Comparison of ENCODE assay signal across 17 cellular contexts in genomic region chr1:62228883-62229187, GRCh38. TPM values are rescaled to one million over a fixed set of nuclear protein-coding genes. Genes with fewer than 3 reads are reported as not detected.
DNase-seq lines count a peak whose midpoint lies in the region; ATAC-seq and TF ChIP-seq lines count a peak whose summit lies in the region.
"Had no signal": no experiment of that assay in that cellular context is flagged by ENCODE, and none has a peak within 500 bp of the region (broad histone marks: within the 10 kb centered on the region; RNA-seq: fewer than 3 reads in every experiment).

No MANE protein-coding gene starts in this region.

- H3K36me3 Mint-ChIP-seq in GM23338 (ENCODE audit: low read depth) (peaks cover 55% of the 10 kb centered on the region), type B pancreatic cell (no peaks in the 10 kb centered on the region)
- no peaks in the 10 kb centered on the region for H3K36me3 Mint-ChIP-seq in CD8-positive, alpha-beta memory T cell

- ATAC-seq in GM23338 (peak; percentile 36), sciatic nerve (peak; percentile 54)

- no peaks in the 10 kb centered on the region for H3K9me2 ChIP-seq in GM23338 (ENCODE audit: insufficient read depth)
- H3K9me2 ChIP-seq in PC-9 (ENCODE audit: insufficient read depth) = no peaks in the 10 kb centered on the region

- H2AFZ ChIP-seq in GM23338 (no peak overlapping the region), PC-9 (no peak overlapping the region)

- H3K27me3 ChIP-seq in GM23338 (ENCODE audit: insufficient read depth) (no peaks in the 10 kb centered on the region), PC-9 (ENCODE audit: insufficient read depth, low read depth) (no peaks in the 10 kb centered on the region), iPS-20b (ENCODE audit: insufficient read depth, low read length) (no peaks in the 10 kb centered on the region)
- H3K27me3 ChIP-seq in CD8-positive, alpha-beta memory T cell (ENCODE audit: insufficient read depth, low read length, poor library complexity, severe bottlenecking) = no peaks in the 10 kb centered on the region
- H3K27me3 ChIP-seq: SJSA1 had no signal

- peaks cover 54% of the 10 kb centered on the region for H3K4me1 ChIP-seq in GM23338 (ENCODE audit: insufficient read depth)
- H3K4me1 ChIP-seq in PC-9 (replicated peaks; ENCODE audit: insufficient read depth) = peaks cover 39% of the 10 kb centered on the region
- H3K4me1 ChIP-seq in iPS-20b (ENCODE audit: insufficient read depth, low read length) = peaks cover 14% of the 10 kb centered on the region
- no peaks in the 10 kb centered on the region for H3K4me1 ChIP-seq in CD8-positive, alpha-beta memory T cell (ENCODE audit: insufficient read depth, low read length)
- H3K4me1 ChIP-seq: SJSA1 had no signal

- peaks cover 45% of the 10 kb centered on the region for H3K4me1 Mint-ChIP-seq in GM23338
- H3K4me1 Mint-ChIP-seq in CD8-positive, alpha-beta memory T cell = no peaks in the 10 kb centered on the region
- peaks cover 13% of the 10 kb centered on the region for H3K4me1 Mint-ChIP-seq in type B pancreatic cell (ENCODE audit: unreplicated experiment)

- no peak overlapping the region for H3K4me3 ChIP-seq in GM23338
- H3K4me3 ChIP-seq in PC-9 = no peak overlapping the region
- H3K4me3 ChIP-seq in iPS-20b (ENCODE audit: low read length) = no peak overlapping the region
- H3K4me3 ChIP-seq in CD8-positive, alpha-beta memory T cell (ENCODE audit: low read length) = no peak overlapping the region
- H3K4me3 ChIP-seq: SJSA1 had no signal

- no peak for TF ChIP-seq CTCF in GM23338 (conservative IDR thresholded peaks at IDR 0.05; ENCODE audit: low read depth in 2 of 2)
- no peak for TF ChIP-seq CTCF in PC-9 (conservative IDR thresholded peaks at IDR 0.05)
- no peak for TF ChIP-seq CTCF in type B pancreatic cell (conservative IDR thresholded peaks at IDR 0.05)

- H3K4me3 Mint-ChIP-seq in GM23338 (no peak overlapping the region), type B pancreatic cell (no peak overlapping the region)
- H3K4me3 Mint-ChIP-seq in CD8-positive, alpha-beta memory T cell = no peak overlapping the region
- H3K4me3 Mint-ChIP-seq: CD4-positive, alpha-beta T cell had no signal

- H3K9me3 ChIP-seq in PC-9 (ENCODE audit: insufficient read depth, low read depth) (no peaks in the 10 kb centered on the region), iPS-20b (ENCODE audit: insufficient read depth, low read depth, low read length) (no peaks in the 10 kb centered on the region)
- H3K9me3 ChIP-seq in CD8-positive, alpha-beta memory T cell (ENCODE audit: low read length) = no peaks in the 10 kb centered on the region
- H3K9me3 ChIP-seq: SJSA1 had no signal

- H3K27ac ChIP-seq in GM23338 (ENCODE audit: low read depth) (peak overlapping the region; percentile 94), PC-9 (peak overlapping the region; percentile 85; the same call in 1 of the 2 replicates), iPS-20b (ENCODE audit: low read length) (no peak overlapping the region)
- H3K27ac ChIP-seq in CD8-positive, alpha-beta memory T cell (ENCODE audit: low read depth, low read length) = no peak overlapping the region
- H3K27ac ChIP-seq: SJSA1 had no signal

- BruUV-seq in PC-9 (replicated peaks; lab: Mats Ljungman, UMichigan) = no TSS peak

- H3K79me2 ChIP-seq in GM23338 (replicated peaks; ENCODE audit: insufficient read depth) = no peaks in the 10 kb centered on the region
- H3K79me2 ChIP-seq in PC-9 (ENCODE audit: low read depth) = no peaks in the 10 kb centered on the region

- DNase-seq in GM23338 (ENCODE audit: low spot score) (no peak), PC-9 (no peak), sciatic nerve (ENCODE audit: low spot score) (no peak), iPS-NIHi11 (ENCODE audit: low spot score) (no peak), type B pancreatic cell (ENCODE audit: extremely low spot score, unreplicated experiment) (no peak)
- no peak for DNase-seq in CD8-positive, alpha-beta memory T cell
- DNase-seq in activated CD4-positive, alpha-beta T cell treated with anti-CD3 and anti-CD28 coated beads for 4 hours = no peak
- DNase-seq: CD4-positive, alpha-beta T cell; EL; Kasumi-1; NCI-H1417 treated with DMSO at 0.1 percent for 48 hours; NCI-H2029 treated with DMSO at 0.1 percent for 48 hours; NCI-H510A treated with DMSO at 0.1 percent for 48 hours had no signal

- H3K4me2 ChIP-seq in GM23338 (peak overlapping the region; percentile 67), PC-9 (peak overlapping the region; percentile 57)

- H3F3A ChIP-seq in GM23338 (replicated peaks; ENCODE audit: low read depth) (peaks cover 39% of the 10 kb centered on the region), PC-9 (ENCODE audit: insufficient read depth, low read depth) (peaks cover 30% of the 10 kb centered on the region)

- H3K27me3 Mint-ChIP-seq in GM23338 (ENCODE audit: insufficient read depth, low read depth, poor library complexity) (peaks cover 2% of the 10 kb centered on the region), type B pancreatic cell (no peaks in the 10 kb centered on the region)
- peaks cover 8 to 28% of the 10 kb centered on the region in 2 donors for H3K27me3 Mint-ChIP-seq in CD8-positive, alpha-beta memory T cell
- H3K27me3 Mint-ChIP-seq: CD4-positive, alpha-beta T cell had no signal

- H3K27ac Mint-ChIP-seq in GM23338 = 0 out of 2 replicates have a peak overlapping the region, but pooled peaks have one; percentile 56
- no peak overlapping the region for H3K27ac Mint-ChIP-seq in CD8-positive, alpha-beta memory T cell
- no peak overlapping the region for H3K27ac Mint-ChIP-seq in type B pancreatic cell
- H3K27ac Mint-ChIP-seq: CD4-positive, alpha-beta T cell had no signal

- intact Hi-C loops in PC-9 (cut with micrococcal nuclease; ENCODE audit: unreplicated experiment) (no loop called here), sciatic nerve (cut with DNase I) (no loop called here)

- H3K36me3 ChIP-seq in GM23338 (ENCODE audit: insufficient read depth) (peaks cover 24% of the 10 kb centered on the region), PC-9 (ENCODE audit: low read depth) (no peaks in the 10 kb centered on the region), iPS-20b (ENCODE audit: insufficient read depth, low read depth, low read length) (peaks cover 46% of the 10 kb centered on the region)
- no peaks in the 10 kb centered on the region for H3K36me3 ChIP-seq in CD8-positive, alpha-beta memory T cell (ENCODE audit: insufficient read depth, low read length)
- H3K36me3 ChIP-seq: SJSA1 had no signal

- POLR2A ChIA-PET in PC-9 (lab: Charles Lee; ENCODE audit: unreplicated experiment) = no interaction called here
- POLR2A ChIA-PET in CD8-positive, alpha-beta memory T cell (lab: Charles Lee) = no interaction called here

- peak overlapping the region; percentile 15; the same call in 1 of the 2 replicates for H3K9ac ChIP-seq in iPS-20b (ENCODE audit: low read depth, low read length)

- H3K9me3 Mint-ChIP-seq in GM23338 = no peaks in the 10 kb centered on the region
- no peaks in the 10 kb centered on the region for H3K9me3 Mint-ChIP-seq in CD8-positive, alpha-beta memory T cell
- H3K9me3 Mint-ChIP-seq in type B pancreatic cell = peaks cover 4% of the 10 kb centered on the region
- H3K9me3 Mint-ChIP-seq: CD4-positive, alpha-beta T cell had no signal

- 0 out of 2 replicates have a peak, but pooled peaks cover 6% of the 10 kb centered on the region for H4K20me1 ChIP-seq in GM23338 (replicated peaks; ENCODE audit: insufficient read depth)
- no peaks in the 10 kb centered on the region for H4K20me1 ChIP-seq in PC-9 (ENCODE audit: insufficient read depth)

- CTCF ChIA-PET in PC-9 (lab: Charles Lee) = interaction anchor here (0.6 kb wide), 1 partner anchor 155 kb away, joined by 3 read pairs; no protein-coding TSS in a partner anchor
- CTCF ChIA-PET in CD8-positive, alpha-beta memory T cell (lab: Charles Lee) = no interaction called here

TF ChIP-seq in GM23338, 12 proteins besides CTCF, POLR2A, EP300 and RAD21:
- TF ChIP-seq JUNB (IDR thresholded peaks at IDR 0.05; ENCODE audit: unreplicated experiment) = no peak
- TF ChIP-seq ZNF331 (CRISPR knock-in tag; IDR thresholded peaks at IDR 0.05; ENCODE audit: low read depth) = no peak
- TF ChIP-seq ZNF114 (CRISPR knock-in tag; IDR thresholded peaks at IDR 0.05) = no peak
- no peak for TF ChIP-seq ETS1 (IDR thresholded peaks at IDR 0.05)

RNA-seq across cellular contexts. Expression of gene L1TD1, which starts 34.2 kb away (rescaled TPM):
- total RNA-seq in GM23338 (2014; rRNA removed; shearing (Covaris generic)) = 280 and 283 TPM in 2 replicates
- polyA plus RNA-seq in GM23338 (2016; fragmentation: Nextera tagmentation; extraction: Ambion mirVana) = 509 and 628 TPM in 2 replicates
- total RNA-seq in PC-9 (2021) = 0.10 TPM in 1 of 2 replicates, not detected in the other
- total RNA-seq in sciatic nerve = 7.2 TPM
- total RNA-seq in CD8-positive, alpha-beta memory T cell = not detected
- not detected for polyA plus RNA-seq in CD8-positive, alpha-beta memory T cell
- total RNA-seq in type B pancreatic cell (ENCODE audit: low replicate concordance) = 2.9 and 6.2 TPM in 2 replicates
- total RNA-seq: H4, RPMI7951, SJSA1 had no signal

Comparison
In these comparisons a context has a peak if more than half of its experiments do, and no peak if none do; other contexts are left out.
1. H3K27ac ChIP-seq: peak in GM23338 (single experiment) and PC-9 (single experiment); none in iPS-20b (single experiment) and CD8-positive, alpha-beta memory T cell (single experiment).
2. RNA of gene L1TD1, which starts 34.2 kb away (total RNA-seq): 280 to 283 TPM in GM23338; 7.2 TPM in sciatic nerve (single experiment), 2.9 to 6.2 TPM in type B pancreatic cell, not detected in CD8-positive, alpha-beta memory T cell and 0.10 TPM in PC-9; every median in the first group is over 10 times any median in the second.